ENCODE assay signal across 8 cellular contexts in the genomic region with DNA sequence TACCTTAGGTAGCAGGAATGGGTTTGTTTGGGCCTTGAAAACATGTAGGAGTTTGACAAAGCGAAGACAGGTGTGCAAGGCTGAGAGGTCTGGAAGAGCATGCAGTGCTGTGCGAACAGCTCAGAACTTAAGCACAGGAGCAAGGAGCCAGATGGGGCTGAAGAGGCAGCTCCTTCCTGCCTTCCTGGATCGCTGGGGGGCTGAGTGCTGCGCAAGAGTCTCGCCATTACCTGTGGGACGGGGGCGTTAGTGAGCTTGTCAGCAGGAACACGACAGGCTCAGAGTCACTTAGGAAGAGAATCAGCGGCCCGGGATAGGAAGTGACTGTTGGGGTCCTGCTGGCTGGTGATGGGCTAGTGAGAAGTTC. TPM values are rescaled to one million over a fixed set of nuclear protein-coding genes. Genes with fewer than 3 reads are reported as not detected.
DNase-seq lines count a peak whose midpoint lies in the region; ATAC-seq and TF ChIP-seq lines count a peak whose summit lies in the region.

No MANE protein-coding gene starts in this region.

- H3K9me3 ChIP-seq in CD4-positive, alpha-beta T cell (ENCODE audit: control insufficient read depth, low read length) = no peaks in the 10 kb centered on the region
- H3K9me3 ChIP-seq in iPS-15b (ENCODE audit: control insufficient read depth, insufficient read depth, low read length) = no peaks in the 10 kb centered on the region

- H3K27ac Mint-ChIP-seq in CD4-positive, alpha-beta T cell = peak overlapping the region; percentile 94
- peak overlapping the region; percentile 92 to 96 for H3K27ac Mint-ChIP-seq in activated naive CD4-positive, alpha-beta T cell treated with anti-CD3 and anti-CD28 coated beads, Interleukin-2, amount 50 U/mL, for 72 hours
- peak overlapping the region; percentile 93 for H3K27ac Mint-ChIP-seq in stimulated activated memory B cell treated with anti-CD40 and anti-IgM and Interleukin-4, amounts not matched to agents 10 μg/mL and 1 μg/mL and 100 μg/mL, for 72 hours

- peak overlapping the region; percentile 97 for H3K4me3 Mint-ChIP-seq in CD4-positive, alpha-beta T cell
- peak overlapping the region; percentile 87 for H3K4me3 Mint-ChIP-seq in stimulated activated memory B cell treated with anti-CD40 and anti-IgM and Interleukin-4, amounts not matched to agents 10 μg/mL and 1 μg/mL and 100 μg/mL, for 72 hours

- peak in 4 of 10 experiments; percentile 13 to 27 (median 16) for DNase-seq in CD4-positive, alpha-beta T cell
- peak in 1 of 2 donors; percentile 27 for DNase-seq in activated naive CD4-positive, alpha-beta T cell treated with anti-CD3 and anti-CD28 coated beads, Interleukin-2, amount 50 U/mL, for 72 hours (ENCODE audit: low spot score in 2 of 2)
- no peak for DNase-seq in HCEC 1CT
- no peak for DNase-seq in midbrain (lab: John Stamatoyannopoulos, UW)
- DNase-seq in NCI-H748 (lab: John Stamatoyannopoulos, UW; ENCODE audit: unreplicated experiment) = no peak

- peaks cover 9% of the 10 kb centered on the region for H3K4me1 ChIP-seq in iPS-15b (ENCODE audit: control insufficient read depth, insufficient read depth, low read length)

- no peaks in the 10 kb centered on the region for H3K27me3 ChIP-seq in CD4-positive, alpha-beta T cell (ENCODE audit: control insufficient read depth, insufficient read depth, low read length)
- H3K27me3 ChIP-seq in iPS-15b (ENCODE audit: control insufficient read depth, insufficient read depth, low read length) = no peaks in the 10 kb centered on the region

- H3K27me3 Mint-ChIP-seq in CD4-positive, alpha-beta T cell = no peaks in the 10 kb centered on the region
- no peaks in the 10 kb centered on the region for H3K27me3 Mint-ChIP-seq in stimulated activated memory B cell treated with anti-CD40 and anti-IgM and Interleukin-4, amounts not matched to agents 10 μg/mL and 1 μg/mL and 100 μg/mL, for 72 hours

- H3K27ac ChIP-seq in CD4-positive, alpha-beta T cell (ENCODE audit: low read depth, low read length) = peak overlapping the region; percentile 65

- peaks cover 45% of the 10 kb centered on the region for H3K4me1 Mint-ChIP-seq in CD4-positive, alpha-beta T cell (ENCODE audit: low read depth)
- peaks cover 44% of the 10 kb centered on the region for H3K4me1 Mint-ChIP-seq in stimulated activated memory B cell treated with anti-CD40 and anti-IgM and Interleukin-4, amounts not matched to agents 10 μg/mL and 1 μg/mL and 100 μg/mL, for 72 hours

- peak; percentile 16 for TF ChIP-seq CTCF in CD4-positive, alpha-beta T cell (IDR thresholded peaks at IDR 0.05)

- H3K4me3 ChIP-seq in iPS-15b (ENCODE audit: low read depth, low read length) = peak overlapping the region; percentile 94

- peaks cover 4% of the 10 kb centered on the region for H3K36me3 ChIP-seq in iPS-15b (ENCODE audit: control insufficient read depth, insufficient read depth, low read length)

- H3K9ac ChIP-seq in iPS-15b (ENCODE audit: low read depth, low read length) = peak overlapping the region; percentile 27

- peaks cover 5% of the 10 kb centered on the region for H3K36me3 Mint-ChIP-seq in CD4-positive, alpha-beta T cell (ENCODE audit: low read depth)
- peaks cover 14 to 16% of the 10 kb centered on the region in 2 donors for H3K36me3 Mint-ChIP-seq in activated naive CD4-positive, alpha-beta T cell treated with anti-CD3 and anti-CD28 coated beads, Interleukin-2, amount 50 U/mL, for 72 hours
- peaks cover 18% of the 10 kb centered on the region for H3K36me3 Mint-ChIP-seq in stimulated activated memory B cell treated with anti-CD40 and anti-IgM and Interleukin-4, amounts not matched to agents 10 μg/mL and 1 μg/mL and 100 μg/mL, for 72 hours

- peak; percentile 42 for ATAC-seq in CD4-positive, alpha-beta T cell (ENCODE audit: poor library complexity)
- peak; percentile 11 for ATAC-seq in HG02840 (IDR thresholded peaks at IDR 0.05; ENCODE audit: low FRiP score, unreplicated experiment)
- peak; percentile 30 to 39 for ATAC-seq in activated naive CD4-positive, alpha-beta T cell treated with anti-CD3 and anti-CD28 coated beads, Interleukin-2, amount 50 U/mL, for 72 hours
- ATAC-seq in stimulated activated memory B cell treated with anti-CD40 and anti-IgM and Interleukin-4, amounts not matched to agents 10 μg/mL and 1 μg/mL and 100 μg/mL, for 72 hours = no peak

- intact Hi-C loops in CD4-positive, alpha-beta T cell (cut with DNase I, micrococcal nuclease) = loop anchor here in 1 of 2 experiments (2.0 kb wide), 2 partner anchors 54 to 886 kb away; no protein-coding TSS in a partner anchor

- no peaks in the 10 kb centered on the region for H3K9me3 Mint-ChIP-seq in CD4-positive, alpha-beta T cell
- no peaks in the 10 kb centered on the region for H3K9me3 Mint-ChIP-seq in activated naive CD4-positive, alpha-beta T cell treated with anti-CD3 and anti-CD28 coated beads, Interleukin-2, amount 50 U/mL, for 72 hours
- H3K9me3 Mint-ChIP-seq in stimulated activated memory B cell treated with anti-CD40 and anti-IgM and Interleukin-4, amounts not matched to agents 10 μg/mL and 1 μg/mL and 100 μg/mL, for 72 hours = no peaks in the 10 kb centered on the region

- CTCF ChIA-PET in CD4-positive, alpha-beta T cell (lab: Charles Lee) = interaction anchor here (1.0 to 3.6 kb wide), 5 partner anchors 25 to 639 kb away, joined by 3 to 20 read pairs (median 4); a partner anchor contains a TSS

- POLR2A ChIA-PET in CD4-positive, alpha-beta T cell (lab: Charles Lee) = interaction anchor here (1.0 to 3.5 kb wide), 12 partner anchors 9 to 489 kb away, joined by 3 to 56 read pairs (median 6); a partner anchor contains a TSS

RNA-seq across cellular contexts. Expression of a gene that starts 0.5 kb away (rescaled TPM):
- total RNA-seq in CD4-positive, alpha-beta T cell = 1 to 10 TPM in 1 of 2 experiments, under 1 TPM in 1; 0.81 to 1.1 TPM
- 10 to 100 TPM in 1 of 2 donors, 1 to 10 TPM in 1; 8.0 to 16.5 TPM for total RNA-seq in activated naive CD4-positive, alpha-beta T cell treated with anti-CD3 and anti-CD28 coated beads, Interleukin-2, amount 50 U/mL, for 72 hours

RNA-seq across cellular contexts. Expression of a gene that starts 9.2 kb away (rescaled TPM):
- 1 to 10 TPM; 2.9 to 4.0 TPM for total RNA-seq in CD4-positive, alpha-beta T cell
- total RNA-seq in activated naive CD4-positive, alpha-beta T cell treated with anti-CD3 and anti-CD28 coated beads, Interleukin-2, amount 50 U/mL, for 72 hours = 1 to 10 TPM; 8.9 to 9.6 TPM

RNA-seq across cellular contexts. Expression of a gene that starts 56.2 kb away (rescaled TPM):
- total RNA-seq in CD4-positive, alpha-beta T cell = 100 to 1,000 TPM; 216 to 228 TPM
- total RNA-seq in activated naive CD4-positive, alpha-beta T cell treated with anti-CD3 and anti-CD28 coated beads, Interleukin-2, amount 50 U/mL, for 72 hours = 100 to 1,000 TPM in 1 of 2 donors, 10 to 100 TPM in 1; 97.7 to 151 TPM

Comparison
In these comparisons a context has a peak if more than half of its experiments do, and no peak if none do; other contexts are left out.
1. RNA of a gene that starts 0.5 kb away (total RNA-seq): 8.0 to 16.5 TPM in activated naive CD4-positive, alpha-beta T cell treated with anti-CD3 and anti-CD28 coated beads, Interleukin-2, amount 50 U/mL, for 72 hours; 0.81 to 1.1 TPM in CD4-positive, alpha-beta T cell; every median in the first group is over 4 times any median in the second.
2. Peak in every context shown above with its lines, with median percentiles within 50 percentile points of each other: H3K27ac Mint-ChIP-seq.